Comparison of ENCODE assay signal across 33 cellular contexts in genomic region chr6:159520002-159520401, GRCh38.
"Had no signal": no experiment of that assay in that cellular context is flagged by ENCODE, and none has a peak within 500 bp of the region (broad histone marks: within the 10 kb centered on the region; RNA-seq: fewer than 3 reads in every experiment).

No MANE protein-coding gene starts in this region.

- H3K9me3 ChIP-seq: adrenal gland had no signal

- DNase-seq: activated B cell treated with CpG ODN at 0.5 μM for 24 hours; activated CD4-positive, alpha-beta memory T cell treated with anti-CD3 and anti-CD28 coated beads for 36 hours; activated CD4-positive, alpha-beta T cell treated with anti-CD3 and anti-CD28 coated beads for 4 hours; activated CD4-positive, alpha-beta T cell treated with anti-CD3 and anti-CD28 coated beads, Interleukin-2, amount 50 U/mL, for 1 hour; activated CD4-positive, alpha-beta T cell treated with anti-CD3 and anti-CD28 coated beads, Interleukin-2, amount 50 U/mL, for 4 hours; activated CD4-positive, CD25-positive, alpha-beta regulatory T cell treated with anti-CD3 and anti-CD28 coated beads, Interleukin-2, amount 50 U/mL, for 72 hours; activated CD8-positive, alpha-beta memory T cell treated with anti-CD3 and anti-CD28 coated beads, Interleukin-2, amount 50 U/mL, for 4 hours; activated CD8-positive, alpha-beta T cell treated with anti-CD3 and anti-CD28 coated beads for 36 hours; activated effector memory CD4-positive, alpha-beta T cell treated with anti-CD3 and anti-CD28 coated beads, Interleukin-2, amount 50 U/mL, for 16 hours; activated gamma-delta T cell treated with Interleukin-2 at 50 U/mL for 16 hours; activated naive CD4-positive, alpha-beta T cell; activated naive CD4-positive, alpha-beta T cell treated with anti-CD3 and anti-CD28 coated beads for 36 hours; activated naive CD4-positive, alpha-beta T cell treated with anti-CD3 and anti-CD28 coated beads, Interleukin-2, amount 50 U/mL, for 16 hours; activated naive CD8-positive, alpha-beta T cell treated with anti-CD3 and anti-CD28 coated beads for 36 hours; activated T-cell treated with anti-CD3 and anti-CD28 coated beads for 4 hours; activated T-cell treated with anti-CD3 and anti-CD28 coated beads, Interleukin-2, amount 50 U/mL, for 1 hour; activated T-cell treated with anti-CD3 and anti-CD28 coated beads, Interleukin-2, amount 50 U/mL, for 4 hours; activated T-cell treated with anti-CD3 and anti-CD28 coated beads, Interleukin-2, amount 50 U/mL, for 72 hours; adrenal gland; amniotic stem cell; aorta; body of pancreas; brain microvascular endothelial cell; central memory CD4-positive, alpha-beta T cell; T-helper 1 cell; T-helper 2 cell; T-helper 9 cell had no signal

- H3K27ac ChIP-seq: adrenal gland, body of pancreas, brain microvascular endothelial cell, VCaP had no signal

- H3K36me3 ChIP-seq: adrenal gland, brain microvascular endothelial cell, breast epithelium had no signal

- FAIRE-seq: astrocyte, TTC549 had no signal

- H3K4me1 ChIP-seq: adrenal gland, body of pancreas, breast epithelium had no signal

- H3K4me3 ChIP-seq: adrenal gland, body of pancreas, breast epithelium had no signal

- H3K27me3 ChIP-seq: body of pancreas, brain microvascular endothelial cell, breast epithelium had no signal

- ATAC-seq: activated CD8-positive, alpha-beta T cell treated with anti-CD3 and anti-CD28 coated beads for 36 hours; activated naive CD4-positive, alpha-beta T cell treated with anti-CD3 and anti-CD28 coated beads, Interleukin-2, amount 50 U/mL, for 72 hours; activated T-cell treated with anti-CD3 and anti-CD28 coated beads, Interleukin-2, amount 50 U/mL, for 4 hours; activated T-cell treated with anti-CD3 and anti-CD28 coated beads, Interleukin-2, amount 50 U/mL, for 72 hours; activated T-helper 17 cell treated with anti-CD3 and anti-CD28 coated beads, Interleukin-2, amount 50 U/mL, for 72 hours; body of pancreas had no signal
